ENCODE assay signal across 16 cellular contexts in the genomic region with DNA sequence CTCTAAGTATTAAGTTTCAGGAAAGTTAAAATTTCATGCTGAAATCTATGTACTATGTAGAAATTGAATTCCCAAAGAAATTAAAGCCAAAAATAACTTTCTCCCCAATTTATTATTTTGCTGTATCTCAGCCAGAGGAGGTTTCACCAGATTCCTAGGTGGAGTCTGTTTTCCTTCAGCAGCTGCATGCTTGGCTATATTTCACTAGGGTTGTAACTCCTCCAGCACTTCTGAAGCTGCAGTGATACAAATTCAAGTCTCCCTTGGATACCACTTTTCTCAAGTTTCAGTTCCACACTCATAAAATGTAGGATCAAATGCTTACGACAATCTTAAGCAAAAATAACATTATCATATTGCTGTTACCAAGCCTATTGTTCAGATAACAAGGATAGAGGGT. TPM values are rescaled to one million over a fixed set of nuclear protein-coding genes. Genes with fewer than 3 reads are reported as not detected.
DNase-seq lines count a peak whose midpoint lies in the region; ATAC-seq and TF ChIP-seq lines count a peak whose summit lies in the region.
"Had no signal": no experiment of that assay in that cellular context is flagged by ENCODE, and none has a peak within 500 bp of the region (broad histone marks: within the 10 kb centered on the region; RNA-seq: fewer than 3 reads in every experiment).

No MANE protein-coding gene starts in this region.

- no peak for TF ChIP-seq CTCF in fibroblast of the aortic adventitia (IDR thresholded peaks at IDR 0.05; ENCODE audit: insufficient read depth, low read length)

- peak overlapping the region; percentile 42 for H3K27ac ChIP-seq in muscle layer of colon (ENCODE audit: low read depth, low read length)
- H3K27ac ChIP-seq: BLaER1 treated with 17β-estradiol and CSF1 and Interleukin-3, amounts not matched to agents 10 nM and 100 nM; GM23248 had no signal

- H3K27me3 ChIP-seq in adipocyte (replicated peaks; ENCODE audit: control insufficient read depth, insufficient read depth, low read length) (no peaks in the 10 kb centered on the region), muscle layer of colon (ENCODE audit: control insufficient read depth in 1 of 2, insufficient read depth in 2 of 2, low read length in 2 of 2) (no peaks in the 10 kb centered on the region)

- CTCF ChIA-PET in activated CD8-positive, alpha-beta T cell treated with anti-CD3 and anti-CD28 coated beads, Interleukin-2, amount 10 ng/mL, durations not matched to agents 7 days and 5 days (lab: Charles Lee), result no interaction called here

- H3K36me3 ChIP-seq in adipocyte (ENCODE audit: control insufficient read depth, insufficient read depth, low read length, severe bottlenecking) (no peaks in the 10 kb centered on the region), muscle layer of colon (ENCODE audit: insufficient read depth, low read length) (no peaks in the 10 kb centered on the region)
- H3K36me3 ChIP-seq: BLaER1 treated with 17β-estradiol and CSF1 and Interleukin-3, amounts not matched to agents 10 nM and 100 nM; HAP-1 had no signal

- intact Hi-C loops in sciatic nerve (cut with DNase I), result no loop called here

- H3K9ac ChIP-seq in adipocyte (ENCODE audit: low read length), result no peak overlapping the region
- no peak overlapping the region for H3K9ac ChIP-seq in muscle layer of colon (ENCODE audit: low read length)
- H3K9ac ChIP-seq: BLaER1 treated with 17β-estradiol and CSF1 and Interleukin-3, amounts not matched to agents 10 nM and 100 nM; GM23248 had no signal

- H3K4me1 Mint-ChIP-seq in activated CD8-positive, alpha-beta T cell treated with anti-CD3 and anti-CD28 coated beads, Interleukin-2, amount 10 ng/mL, durations not matched to agents 7 days and 5 days (ENCODE audit: low read depth), result no peaks in the 10 kb centered on the region
- H3K4me1 Mint-ChIP-seq: CD8-positive, alpha-beta memory T cell had no signal

- H3K27ac Mint-ChIP-seq in activated CD8-positive, alpha-beta T cell treated with anti-CD3 and anti-CD28 coated beads, Interleukin-2, amount 10 ng/mL, durations not matched to agents 7 days and 5 days, result no peak overlapping the region
- H3K27ac Mint-ChIP-seq: CD8-positive, alpha-beta memory T cell had no signal

- no peak overlapping the region for H3K4me3 Mint-ChIP-seq in activated CD8-positive, alpha-beta T cell treated with anti-CD3 and anti-CD28 coated beads, Interleukin-2, amount 10 ng/mL, durations not matched to agents 7 days and 5 days
- H3K4me3 Mint-ChIP-seq: CD8-positive, alpha-beta memory T cell had no signal

- POLR2A ChIA-PET in activated CD8-positive, alpha-beta T cell treated with anti-CD3 and anti-CD28 coated beads, Interleukin-2, amount 10 ng/mL, durations not matched to agents 7 days and 5 days (lab: Charles Lee), result no interaction called here

- DNase-seq in adipocyte (ENCODE audit: low read depth), result peak; percentile 18
- DNase-seq in fibroblast of the aortic adventitia (ENCODE audit: low read depth), result peak; percentile 1
- no peak for DNase-seq in sciatic nerve (ENCODE audit: low spot score)
- no peak for DNase-seq in UCSD-AML1 (lab: John Stamatoyannopoulos, UW; ENCODE audit: unreplicated experiment)
- DNase-seq in activated CD8-positive, alpha-beta T cell treated with anti-CD3 and anti-CD28 coated beads, Interleukin-2, amount 10 ng/mL, durations not matched to agents 7 days and 5 days, result no peak
- DNase-seq: CD8-positive, alpha-beta memory T cell; COR-L47; DMS 273 treated with DMSO at 0.1 percent for 48 hours; DMS53; GM23248; IMR-90 had no signal

- no peaks in the 10 kb centered on the region for H3K9me3 Mint-ChIP-seq in activated CD8-positive, alpha-beta T cell treated with anti-CD3 and anti-CD28 coated beads, Interleukin-2, amount 10 ng/mL, durations not matched to agents 7 days and 5 days (ENCODE audit: insufficient read depth)

- ATAC-seq in sciatic nerve (peak; percentile 66), HG02623 (IDR thresholded peaks at IDR 0.05; ENCODE audit: unreplicated experiment) (no peak)
- ATAC-seq in activated CD8-positive, alpha-beta T cell treated with anti-CD3 and anti-CD28 coated beads, Interleukin-2, amount 10 ng/mL, durations not matched to agents 7 days and 5 days, result no peak
- ATAC-seq: K562 had no signal

- no peaks in the 10 kb centered on the region for H3K9me3 ChIP-seq in adipocyte (ENCODE audit: control insufficient read depth, low read length)
- no peaks in the 10 kb centered on the region for H3K9me3 ChIP-seq in muscle layer of colon (ENCODE audit: low read length)
- H3K9me3 ChIP-seq: HAP-1 had no signal

- H3K4me3 ChIP-seq in adipocyte (ENCODE audit: low read length), result no peak overlapping the region
- no peak overlapping the region for H3K4me3 ChIP-seq in fibroblast of the aortic adventitia (ENCODE audit: low read depth, low read length)
- no peak overlapping the region for H3K4me3 ChIP-seq in muscle layer of colon (ENCODE audit: low read depth in 1 of 2, low read length in 2 of 2)
- H3K4me3 ChIP-seq: BLaER1 treated with 17β-estradiol and CSF1 and Interleukin-3, amounts not matched to agents 10 nM and 100 nM; GM23248; HAP-1; K562 had no signal

- no peaks in the 10 kb centered on the region for H3K36me3 Mint-ChIP-seq in activated CD8-positive, alpha-beta T cell treated with anti-CD3 and anti-CD28 coated beads, Interleukin-2, amount 10 ng/mL, durations not matched to agents 7 days and 5 days (ENCODE audit: low read depth)

- H3K27me3 Mint-ChIP-seq in activated CD8-positive, alpha-beta T cell treated with anti-CD3 and anti-CD28 coated beads, Interleukin-2, amount 10 ng/mL, durations not matched to agents 7 days and 5 days (ENCODE audit: low read depth), result no peaks in the 10 kb centered on the region

- H3K4me1 ChIP-seq in adipocyte (ENCODE audit: control insufficient read depth, insufficient read depth, low read length) (no peaks in the 10 kb centered on the region), muscle layer of colon (ENCODE audit: insufficient read depth, low read length) (peaks cover 8% of the 10 kb centered on the region)
- H3K4me1 ChIP-seq: BLaER1 treated with 17β-estradiol and CSF1 and Interleukin-3, amounts not matched to agents 10 nM and 100 nM; HAP-1 had no signal

RNA-seq across cellular contexts. Expression of gene ZC3H12B, which starts 17.2 kb away (rescaled TPM):
- total RNA-seq in fibroblast of the aortic adventitia (ENCODE audit: low replicate concordance), result 0.41 and 1.4 TPM in 2 replicates
- 6.4 TPM for total RNA-seq in sciatic nerve
- total RNA-seq in activated CD8-positive, alpha-beta T cell treated with anti-CD3 and anti-CD28 coated beads, Interleukin-2, amount 10 ng/mL, durations not matched to agents 7 days and 5 days, result 1 to 10 TPM; 1.7 to 1.8 TPM

RNA-seq across cellular contexts. Expression of gene ZC4H2, which starts 41.2 kb away (rescaled TPM):
- total RNA-seq in fibroblast of the aortic adventitia (ENCODE audit: low replicate concordance) (7.5 and 13.2 TPM in 2 replicates), sciatic nerve (13.1 TPM)
- total RNA-seq in activated CD8-positive, alpha-beta T cell treated with anti-CD3 and anti-CD28 coated beads, Interleukin-2, amount 10 ng/mL, durations not matched to agents 7 days and 5 days, result 10 to 100 TPM; 15.6 to 18.7 TPM

Comparison
In these comparisons a context has a peak if more than half of its experiments do, and no peak if none do; other contexts are left out.
1. DNase-seq: peak in adipocyte (single experiment) and fibroblast of the aortic adventitia (single experiment); none in sciatic nerve (single experiment), UCSD-AML1 (single experiment) and activated CD8-positive, alpha-beta T cell treated with anti-CD3 and anti-CD28 coated beads, Interleukin-2, amount 10 ng/mL, durations not matched to agents 7 days and 5 days (single experiment).